1 cellular context compared by ENCODE assay signal in genomic region chr12:110012659-110013058, GRCh38.
TF ChIP-seq lines count a peak whose summit lies in the region.

No MANE protein-coding gene starts in this region.

TF ChIP-seq in GM23338, 12 proteins besides CTCF, POLR2A, EP300 and RAD21 (continued from another document):
- TF ChIP-seq STAT1 (IDR thresholded peaks at IDR 0.05; ENCODE audit: unreplicated experiment) (no peak), ZNF462 (CRISPR knock-in tag; IDR thresholded peaks at IDR 0.05) (no peak), ETS1 (IDR thresholded peaks at IDR 0.05) (no peak), REST (IDR thresholded peaks at IDR 0.05; ENCODE audit: unreplicated experiment) (no peak)
